In the genomic region with DNA sequence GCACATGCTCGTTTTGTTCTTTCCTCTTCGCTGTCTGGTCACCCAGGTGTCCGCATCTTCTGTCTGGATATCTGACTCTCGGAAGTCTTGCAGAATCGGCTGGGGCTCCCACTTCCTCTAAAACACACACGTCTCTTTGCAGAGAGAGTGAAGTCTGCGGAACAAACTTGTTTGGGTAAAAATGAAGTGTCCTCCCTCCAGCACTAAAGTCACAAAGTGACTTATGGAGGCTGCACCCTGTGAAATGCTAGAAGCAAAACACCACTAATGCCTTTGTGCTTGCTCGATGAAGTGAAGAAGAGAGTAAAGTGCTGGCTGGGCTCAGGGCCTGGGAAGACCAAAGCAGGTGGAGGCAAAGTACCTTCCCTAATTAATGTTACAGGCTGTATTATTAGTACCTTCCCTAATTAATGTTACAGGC, we compare ENCODE assay signal across 14 cellular contexts.
A peak's percentile ranks its signal among the peaks of the same experiment; 100 is the strongest.
DNase-seq lines count a peak whose midpoint lies in the region; ATAC-seq, FAIRE-seq and TF ChIP-seq lines count a peak whose summit lies in the region.
"Had no signal": no experiment of that assay in that cellular context is flagged by ENCODE, and none has a peak within 500 bp of the region (broad histone marks: within the 10 kb centered on the region; RNA-seq: fewer than 3 reads in every experiment).

No MANE protein-coding gene starts in this region.

- TF ChIP-seq CTCF in HEK293 (tag by site-specific recombination; IDR thresholded peaks at IDR 0.05) (no peak), endodermal cell (conservative IDR thresholded peaks at IDR 0.05) (no peak), sigmoid colon (IDR thresholded peaks at IDR 0.05) (no peak), osteocyte (IDR thresholded peaks at IDR 0.05) (no peak), pancreas (IDR thresholded peaks at IDR 0.05) (no peak)

- no peak for FAIRE-seq in pancreas (lab: Jason Lieb, UNC)

- H3K9me3 ChIP-seq in HEK293 (ENCODE audit: control insufficient read depth, insufficient read depth, low read depth, low read length) (no peaks in the 10 kb centered on the region), endodermal cell (ENCODE audit: control insufficient read depth, low read length) (no peaks in the 10 kb centered on the region), sigmoid colon (no peaks in the 10 kb centered on the region), pancreas (no peaks in the 10 kb centered on the region)
- H3K9me3 ChIP-seq: left lung had no signal

- peaks cover 33% of the 10 kb centered on the region for H3K4me1 Mint-ChIP-seq in endodermal cell
- peaks cover 62% of the 10 kb centered on the region for H3K4me1 Mint-ChIP-seq in osteocyte (ENCODE audit: unreplicated experiment)
- H3K4me1 Mint-ChIP-seq: stimulated activated naive CD8-positive, alpha-beta T cell treated with anti-CD3 and anti-CD28 coated beads, Interleukin-15, amount 100 ng/mL, for 72 hours had no signal

- H3K27me3 ChIP-seq in endodermal cell (ENCODE audit: control insufficient read depth, insufficient read depth, low read length, poor library complexity, severe bottlenecking) (no peaks in the 10 kb centered on the region), sigmoid colon (no peaks in the 10 kb centered on the region), pancreas (no peaks in the 10 kb centered on the region)
- H3K27me3 ChIP-seq: left lung had no signal

- no peak for TF ChIP-seq EP300 in sigmoid colon (IDR thresholded peaks at IDR 0.05)

- POLR2A ChIA-PET in HEK293 (lab: Yijun Ruan, JAX), result no interaction called here

- H3K36me3 Mint-ChIP-seq in endodermal cell (ENCODE audit: low read depth) (peaks cover 52% of the 10 kb centered on the region), osteocyte (ENCODE audit: unreplicated experiment) (no peaks in the 10 kb centered on the region)
- H3K36me3 Mint-ChIP-seq: activated CD4-positive, alpha-beta memory T cell treated with anti-CD3 and anti-CD28 coated beads for 36 hours had no signal

- DNase-seq in NCI-H1105 treated with DMSO at 0.1 percent for 48 hours (lab: John Stamatoyannopoulos, UW), result peak; percentile 90
- no peak for DNase-seq in endodermal cell
- DNase-seq in sigmoid colon, result no peak
- no peak for DNase-seq in head of caudate nucleus
- no peak for DNase-seq in osteocyte (ENCODE audit: extremely low spot score, unreplicated experiment)
- DNase-seq in pancreas, result no peak
- DNase-seq: activated CD4-positive, alpha-beta memory T cell treated with anti-CD3 and anti-CD28 coated beads for 36 hours; activated naive CD4-positive, alpha-beta T cell treated with Interleukin-2 at 50 U/mL for 16 hours; left lung; NK-92 treated with Interleukin-12 subunit alpha and Interleukin-12 subunit beta, amount 100 ng/mL, for 24 hours; stimulated activated CD4-positive, alpha-beta T cell treated with anti-CD3 and anti-CD28 coated beads, Interleukin-2, amount 100 ng/mL, for 48 hours; stimulated activated naive CD8-positive, alpha-beta T cell treated with anti-CD3 and anti-CD28 coated beads, Interleukin-15, amount 100 ng/mL, for 72 hours had no signal

- H3K36me3 ChIP-seq in HEK293 (ENCODE audit: control insufficient read depth in 2 of 2, insufficient read depth in 1 of 2, low read length in 2 of 2), result no peaks in the 10 kb centered on the region
- H3K36me3 ChIP-seq in endodermal cell (ENCODE audit: control insufficient read depth, insufficient read depth, low read length), result peaks cover 19% of the 10 kb centered on the region
- no peaks in the 10 kb centered on the region for H3K36me3 ChIP-seq in sigmoid colon
- no peaks in the 10 kb centered on the region for H3K36me3 ChIP-seq in pancreas
- H3K36me3 ChIP-seq: left lung had no signal

- H3K27me3 Mint-ChIP-seq in endodermal cell (ENCODE audit: insufficient read depth), result no peaks in the 10 kb centered on the region
- H3K27me3 Mint-ChIP-seq in osteocyte (ENCODE audit: unreplicated experiment), result peaks cover 2% of the 10 kb centered on the region

- no peak for TF ChIP-seq POLR2A in sigmoid colon (IDR thresholded peaks at IDR 0.05)

- peaks cover 41% of the 10 kb centered on the region for H3K4me1 ChIP-seq in HEK293 (ENCODE audit: control insufficient read depth, insufficient read depth, low read length)
- H3K4me1 ChIP-seq in endodermal cell (ENCODE audit: control insufficient read depth, insufficient read depth, low read length), result peaks cover 18% of the 10 kb centered on the region
- H3K4me1 ChIP-seq in sigmoid colon, result peaks cover 0 to 77% (median 60%) of the 10 kb centered on the region in 4 donors
- peaks cover 0 to 16% (median 2%) of the 10 kb centered on the region in 3 donors for H3K4me1 ChIP-seq in pancreas

- ATAC-seq in GM19455 (IDR thresholded peaks at IDR 0.05; ENCODE audit: unreplicated experiment) (no peak), pancreas (no peak)
- ATAC-seq: stimulated activated naive CD8-positive, alpha-beta T cell treated with anti-CD3 and anti-CD28 coated beads, Interleukin-15, amount 100 ng/mL, for 72 hours had no signal

- no peak overlapping the region for H3K9ac ChIP-seq in endodermal cell (ENCODE audit: extremely low read depth, low read length, poor library complexity, severe bottlenecking)

- 88 to 96% methylated on average over 6 to 8 of the region's 8 CpGs for WGBS in endodermal cell (ENCODE audit: insufficient coverage in 1 of 2, insufficient read length in 1 of 2), 2 experiments
- WGBS in sigmoid colon, 2 donors, result 59 to 86% methylated on average over 8 of the region's 8 CpGs
- WGBS in pancreas, 2 donors, result 69 to 78% methylated on average over 8 of the region's 8 CpGs

- H3K4me3 Mint-ChIP-seq in endodermal cell (no peak overlapping the region), osteocyte (ENCODE audit: unreplicated experiment) (no peak overlapping the region)
- H3K4me3 Mint-ChIP-seq: activated CD4-positive, alpha-beta memory T cell treated with anti-CD3 and anti-CD28 coated beads for 36 hours; stimulated activated naive CD8-positive, alpha-beta T cell treated with anti-CD3 and anti-CD28 coated beads, Interleukin-15, amount 100 ng/mL, for 72 hours had no signal

- CTCF ChIA-PET in HEK293 (lab: Yijun Ruan, JAX), result interaction anchor here (0.9 to 1.4 kb wide), 3 partner anchors 45 to 440 kb away, joined by 3 read pairs; no protein-coding TSS in a partner anchor

- H3K4me3 ChIP-seq in HEK293 (ENCODE audit: low read depth, low read length) (no peak overlapping the region), endodermal cell (ENCODE audit: low read length) (peak overlapping the region; percentile 1), sigmoid colon (no peak overlapping the region), pancreas (no peak overlapping the region)
- H3K4me3 ChIP-seq: left lung had no signal

- H3K9me3 Mint-ChIP-seq in endodermal cell, result no peaks in the 10 kb centered on the region
- no peaks in the 10 kb centered on the region for H3K9me3 Mint-ChIP-seq in osteocyte (ENCODE audit: unreplicated experiment)
- H3K9me3 Mint-ChIP-seq: activated CD4-positive, alpha-beta memory T cell treated with anti-CD3 and anti-CD28 coated beads for 36 hours; stimulated activated naive CD8-positive, alpha-beta T cell treated with anti-CD3 and anti-CD28 coated beads, Interleukin-15, amount 100 ng/mL, for 72 hours had no signal

- intact Hi-C loops in sigmoid colon (cut with DNase I), result loop anchor here (10.0 kb wide), 1 partner anchor 222 kb away; no protein-coding TSS in a partner anchor
- intact Hi-C loops in head of caudate nucleus (cut with DNase I), result loop anchor here (10.0 kb wide), 1 partner anchor 582 kb away; no protein-coding TSS in a partner anchor
- intact Hi-C loops in pancreas (cut with DNase I), result no loop called here

- peak overlapping the region; percentile 25; the same call in 1 of the 2 replicates for H3K27ac ChIP-seq in HEK293 (ENCODE audit: extremely low read depth, low read depth, low read length)
- peak overlapping the region; percentile 4 for H3K27ac ChIP-seq in endodermal cell (ENCODE audit: low read depth, low read length)
- peak overlapping the region; percentile 61 to 89 (median 79) for H3K27ac ChIP-seq in sigmoid colon
- H3K27ac ChIP-seq in pancreas, result no peak overlapping the region
- H3K27ac ChIP-seq: left lung had no signal

- H3K27ac Mint-ChIP-seq in endodermal cell (peak overlapping the region; percentile 10), osteocyte (ENCODE audit: unreplicated experiment) (no peak overlapping the region)
- H3K27ac Mint-ChIP-seq: activated CD4-positive, alpha-beta memory T cell treated with anti-CD3 and anti-CD28 coated beads for 36 hours; stimulated activated naive CD8-positive, alpha-beta T cell treated with anti-CD3 and anti-CD28 coated beads, Interleukin-15, amount 100 ng/mL, for 72 hours had no signal

TF ChIP-seq in HEK293, 187 proteins besides CTCF, POLR2A, EP300 and RAD21 (continues in another document):
- TF ChIP-seq, protein P1, sequence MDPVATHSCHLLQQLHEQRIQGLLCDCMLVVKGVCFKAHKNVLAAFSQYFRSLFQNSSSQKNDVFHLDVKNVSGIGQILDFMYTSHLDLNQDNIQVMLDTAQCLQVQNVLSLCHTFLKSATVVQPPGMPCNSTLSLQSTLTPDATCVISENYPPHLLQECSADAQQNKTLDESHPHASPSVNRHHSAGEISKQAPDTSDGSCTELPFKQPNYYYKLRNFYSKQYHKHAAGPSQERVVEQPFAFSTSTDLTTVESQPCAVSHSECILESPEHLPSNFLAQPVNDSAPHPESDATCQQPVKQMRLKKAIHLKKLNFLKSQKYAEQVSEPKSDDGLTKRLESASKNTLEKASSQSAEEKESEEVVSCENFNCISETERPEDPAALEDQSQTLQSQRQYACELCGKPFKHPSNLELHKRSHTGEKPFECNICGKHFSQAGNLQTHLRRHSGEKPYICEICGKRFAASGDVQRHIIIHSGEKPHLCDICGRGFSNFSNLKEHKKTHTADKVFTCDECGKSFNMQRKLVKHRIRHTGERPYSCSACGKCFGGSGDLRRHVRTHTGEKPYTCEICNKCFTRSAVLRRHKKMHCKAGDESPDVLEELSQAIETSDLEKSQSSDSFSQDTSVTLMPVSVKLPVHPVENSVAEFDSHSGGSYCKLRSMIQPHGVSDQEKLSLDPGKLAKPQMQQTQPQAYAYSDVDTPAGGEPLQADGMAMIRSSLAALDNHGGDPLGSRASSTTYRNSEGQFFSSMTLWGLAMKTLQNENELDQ (tag by site-specific recombination; IDR thresholded peaks at IDR 0.05; ENCODE audit: low read depth), result no peak
- TF ChIP-seq ZBTB48 (tag by site-specific recombination; IDR thresholded peaks at IDR 0.05), result no peak
- TF ChIP-seq, protein P2, sequence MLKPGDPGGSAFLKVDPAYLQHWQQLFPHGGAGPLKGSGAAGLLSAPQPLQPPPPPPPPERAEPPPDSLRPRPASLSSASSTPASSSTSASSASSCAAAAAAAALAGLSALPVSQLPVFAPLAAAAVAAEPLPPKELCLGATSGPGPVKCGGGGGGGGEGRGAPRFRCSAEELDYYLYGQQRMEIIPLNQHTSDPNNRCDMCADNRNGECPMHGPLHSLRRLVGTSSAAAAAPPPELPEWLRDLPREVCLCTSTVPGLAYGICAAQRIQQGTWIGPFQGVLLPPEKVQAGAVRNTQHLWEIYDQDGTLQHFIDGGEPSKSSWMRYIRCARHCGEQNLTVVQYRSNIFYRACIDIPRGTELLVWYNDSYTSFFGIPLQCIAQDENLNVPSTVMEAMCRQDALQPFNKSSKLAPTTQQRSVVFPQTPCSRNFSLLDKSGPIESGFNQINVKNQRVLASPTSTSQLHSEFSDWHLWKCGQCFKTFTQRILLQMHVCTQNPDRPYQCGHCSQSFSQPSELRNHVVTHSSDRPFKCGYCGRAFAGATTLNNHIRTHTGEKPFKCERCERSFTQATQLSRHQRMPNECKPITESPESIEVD (tag by site-specific recombination; IDR thresholded peaks at IDR 0.05), result no peak; the same call in 1 of the 2 replicates

Comparison
In these comparisons a context has a peak if more than half of its experiments do, and no peak if none do; other contexts are left out.
1. H3K27ac ChIP-seq: peak in HEK293 (single experiment), endodermal cell (single experiment) and sigmoid colon (4 of 4); none in pancreas (0 of 4).
2. intact Hi-C loops: an anchor here in sigmoid colon (10.0 kb wide) and head of caudate nucleus (10.0 kb wide); none called in pancreas.